In genomic region chr16:795580-796229, GRCh38 we compare ENCODE assay signal across 1 cellular context.
TF ChIP-seq lines count a peak whose summit lies in the region.

No MANE protein-coding gene starts in this region.

TF ChIP-seq in HepG2, 621 proteins besides CTCF, POLR2A, EP300 and RAD21:
- TF ChIP-seq ZSCAN21 (CRISPR knock-in tag; IDR thresholded peaks at IDR 0.05; ENCODE audit: borderline replicate concordance) (no peak), DDIT3 (CRISPR knock-in tag; IDR thresholded peaks at IDR 0.05) (no peak), ZEB1 (IDR thresholded peaks at IDR 0.05; ENCODE audit: insufficient replicate concordance, low read depth) (no peak), ZKSCAN1 (IDR thresholded peaks at IDR 0.05; ENCODE audit: low read length) (no peak), NFRKB (IDR thresholded peaks at IDR 0.05) (no peak), MIXL1 (CRISPR knock-in tag; IDR thresholded peaks at IDR 0.05) (no peak), ZNF503 (CRISPR knock-in tag; IDR thresholded peaks at IDR 0.05) (no peak), PHF21A (CRISPR knock-in tag; IDR thresholded peaks at IDR 0.05) (no peak), MXD4 (CRISPR knock-in tag; IDR thresholded peaks at IDR 0.05) (no peak), ARID4A (CRISPR knock-in tag; IDR thresholded peaks at IDR 0.05; ENCODE audit: borderline replicate concordance) (no peak), ZNF713 (CRISPR knock-in tag; IDR thresholded peaks at IDR 0.05) (no peak)
